Comparison of ENCODE assay signal across 33 cellular contexts in genomic region chr19:15769586-15769985, GRCh38. TPM values are rescaled to one million over a fixed set of nuclear protein-coding genes. Genes with fewer than 3 reads are reported as not detected.
DNase-seq lines count a peak whose midpoint lies in the region; TF ChIP-seq lines count a peak whose summit lies in the region.
"Had no signal": no experiment of that assay in that cellular context is flagged by ENCODE, and none has a peak within 500 bp of the region (broad histone marks: within the 10 kb centered on the region; RNA-seq: fewer than 3 reads in every experiment).

No MANE protein-coding gene starts in this region.

- CTCF ChIA-PET in activated naive CD4-positive, alpha-beta T cell treated with anti-CD3 and anti-CD28 coated beads, Interleukin-2, amount 10 ng/mL, durations not matched to agents 7 days and 5 days (lab: Charles Lee), result no interaction called here
- CTCF ChIA-PET in HEK293 (lab: Yijun Ruan, JAX), result interaction anchor here (0.7 kb wide), 1 partner anchor 241 kb away, joined by 3 read pairs; no protein-coding TSS in a partner anchor

- H3K27ac ChIP-seq in HEK293 (ENCODE audit: extremely low read depth, low read depth, low read length) (no peak overlapping the region), liver (ENCODE audit: low read depth in 1 of 2, low read length in 2 of 2) (no peak overlapping the region)
- H3K27ac ChIP-seq: BLaER1 treated with 17β-estradiol and CSF1 and Interleukin-3, amounts not matched to agents 10 nM and 100 nM; tibial artery; vagina had no signal

- H3K4me3 ChIP-seq in HEK293 (ENCODE audit: low read depth, low read length) (no peak overlapping the region), liver (ENCODE audit: low read depth in 1 of 3, low read length in 3 of 3) (no peak overlapping the region)
- H3K4me3 ChIP-seq: BLaER1 treated with 17β-estradiol and CSF1 and Interleukin-3, amounts not matched to agents 10 nM and 100 nM; HAP-1; MG63; mucosa of descending colon; tibial artery; vagina had no signal

- no peak overlapping the region for H3K27ac Mint-ChIP-seq in activated naive CD4-positive, alpha-beta T cell treated with anti-CD3 and anti-CD28 coated beads, Interleukin-2, amount 10 ng/mL, durations not matched to agents 7 days and 5 days
- H3K27ac Mint-ChIP-seq: activated naive CD8-positive, alpha-beta T cell treated with anti-CD3 and anti-CD28 coated beads for 36 hours; activated T-helper 2 cell treated with anti-CD3 and anti-CD28 coated beads, Interferon-gamma antibody, Interleukin-2, Interleukin-4, amounts not matched to agents 10 μg/mL and 5 μg/mL and 100 μg/mL, durations not matched to agents 14 hours and 24 hours and 36 hours; natural killer cell had no signal

- WGBS in liver, result 31% methylated on average over 6 of the region's 6 CpGs

- H3K9ac ChIP-seq in liver (ENCODE audit: low read depth in 1 of 2, low read length in 2 of 2), result no peak overlapping the region
- H3K9ac ChIP-seq: BLaER1 treated with 17β-estradiol and CSF1 and Interleukin-3, amounts not matched to agents 10 nM and 100 nM had no signal

- H3K4me3 Mint-ChIP-seq in activated naive CD4-positive, alpha-beta T cell treated with anti-CD3 and anti-CD28 coated beads, Interleukin-2, amount 10 ng/mL, durations not matched to agents 7 days and 5 days, result no peak overlapping the region
- H3K4me3 Mint-ChIP-seq: activated naive CD8-positive, alpha-beta T cell treated with anti-CD3 and anti-CD28 coated beads for 36 hours; natural killer cell had no signal

- no peaks in the 10 kb centered on the region for H3K4me1 Mint-ChIP-seq in activated naive CD4-positive, alpha-beta T cell treated with anti-CD3 and anti-CD28 coated beads, Interleukin-2, amount 10 ng/mL, durations not matched to agents 7 days and 5 days
- H3K4me1 Mint-ChIP-seq: activated naive CD8-positive, alpha-beta T cell treated with anti-CD3 and anti-CD28 coated beads for 36 hours; natural killer cell had no signal

- peaks cover 8% of the 10 kb centered on the region for H3K27me3 Mint-ChIP-seq in activated naive CD4-positive, alpha-beta T cell treated with anti-CD3 and anti-CD28 coated beads, Interleukin-2, amount 10 ng/mL, durations not matched to agents 7 days and 5 days

- H3K27me3 ChIP-seq in liver (ENCODE audit: control insufficient read depth in 4 of 4, insufficient read depth in 4 of 4, low read length in 3 of 4), result no peaks in the 10 kb centered on the region
- H3K27me3 ChIP-seq: BLaER1 treated with 17β-estradiol and CSF1 and Interleukin-3, amounts not matched to agents 10 nM and 100 nM; vagina had no signal

- H3K4me1 ChIP-seq in HEK293 (ENCODE audit: control insufficient read depth, insufficient read depth, low read length) (no peaks in the 10 kb centered on the region), liver (ENCODE audit: control insufficient read depth in 4 of 4, insufficient read depth in 4 of 4, low read length in 3 of 4) (no peaks in the 10 kb centered on the region)
- H3K4me1 ChIP-seq: BLaER1 treated with 17β-estradiol and CSF1 and Interleukin-3, amounts not matched to agents 10 nM and 100 nM; HAP-1; tibial artery; vagina had no signal

- H3K36me3 Mint-ChIP-seq in activated naive CD4-positive, alpha-beta T cell treated with anti-CD3 and anti-CD28 coated beads, Interleukin-2, amount 10 ng/mL, durations not matched to agents 7 days and 5 days, result no peaks in the 10 kb centered on the region
- H3K36me3 Mint-ChIP-seq: activated naive CD8-positive, alpha-beta T cell treated with anti-CD3 and anti-CD28 coated beads for 36 hours; natural killer cell had no signal

- POLR2A ChIA-PET in HEK293 (lab: Yijun Ruan, JAX), result no interaction called here

- H3K9me3 ChIP-seq in HEK293 (ENCODE audit: control insufficient read depth, insufficient read depth, low read depth, low read length) (no peaks in the 10 kb centered on the region), liver (ENCODE audit: control insufficient read depth in 4 of 4, low read length in 3 of 4) (no peaks in the 10 kb centered on the region)
- H3K9me3 ChIP-seq: BLaER1 treated with 17β-estradiol and CSF1 and Interleukin-3, amounts not matched to agents 10 nM and 100 nM; HAP-1; MG63; mucosa of descending colon; vagina had no signal

- H3K36me3 ChIP-seq in HEK293 (ENCODE audit: control insufficient read depth in 2 of 2, insufficient read depth in 1 of 2, low read length in 2 of 2) (no peaks in the 10 kb centered on the region), liver (ENCODE audit: control insufficient read depth in 4 of 4, insufficient read depth in 3 of 4, low read depth in 1 of 4, low read length in 3 of 4) (no peaks in the 10 kb centered on the region)
- H3K36me3 ChIP-seq: BLaER1 treated with 17β-estradiol and CSF1 and Interleukin-3, amounts not matched to agents 10 nM and 100 nM; HAP-1; MG63 had no signal

- TF ChIP-seq CTCF in HEK293 (tag by site-specific recombination; IDR thresholded peaks at IDR 0.05) (no peak), liver (IDR thresholded peaks at IDR 0.05; ENCODE audit: low read depth, low read length, missing input control) (no peak)

- H3K9me3 Mint-ChIP-seq in activated naive CD4-positive, alpha-beta T cell treated with anti-CD3 and anti-CD28 coated beads, Interleukin-2, amount 10 ng/mL, durations not matched to agents 7 days and 5 days, result no peaks in the 10 kb centered on the region
- H3K9me3 Mint-ChIP-seq: activated naive CD8-positive, alpha-beta T cell treated with anti-CD3 and anti-CD28 coated beads for 36 hours; activated T-helper 2 cell treated with anti-CD3 and anti-CD28 coated beads, Interferon-gamma antibody, Interleukin-2, Interleukin-4, amounts not matched to agents 10 μg/mL and 5 μg/mL and 100 μg/mL, durations not matched to agents 14 hours and 24 hours and 36 hours; natural killer cell had no signal

- peak; percentile 39 for DNase-seq in activated naive CD4-positive, alpha-beta T cell treated with anti-CD3 and anti-CD28 coated beads, Interleukin-2, amount 10 ng/mL, durations not matched to agents 7 days and 5 days
- no peak for DNase-seq in activated naive CD4-positive, alpha-beta T cell (lab: John Stamatoyannopoulos, UW)
- DNase-seq in NCI-H187 (lab: John Stamatoyannopoulos, UW) (no peak), NCI-H82 (lab: John Stamatoyannopoulos, UW) (no peak)
- no peak for DNase-seq in activated CD4-positive, CD25-positive, alpha-beta regulatory T cell (lab: John Stamatoyannopoulos, UW)
- DNase-seq: activated naive CD8-positive, alpha-beta T cell treated with anti-CD3 and anti-CD28 coated beads for 36 hours; activated T-cell treated with anti-CD3 and anti-CD28 coated beads for 4 hours; aorta; DMS153; hypothalamus; KG1; MG63; natural killer cell; NCI-H1436; NCI-H226; NCI-H526 treated with DMSO at 0.1 percent for 48 hours; stimulated activated CD4-positive, alpha-beta T cell treated with anti-CD3 and anti-CD28 coated beads, Interleukin-4, amount 100 ng/mL, for 1 hour; T1000; tibial artery had no signal

- no peak for TF ChIP-seq RAD21 in liver (IDR thresholded peaks at IDR 0.05)

TF ChIP-seq in HEK293, 187 proteins besides CTCF, POLR2A, EP300 and RAD21 (continues in another document):
- TF ChIP-seq, protein P1, sequence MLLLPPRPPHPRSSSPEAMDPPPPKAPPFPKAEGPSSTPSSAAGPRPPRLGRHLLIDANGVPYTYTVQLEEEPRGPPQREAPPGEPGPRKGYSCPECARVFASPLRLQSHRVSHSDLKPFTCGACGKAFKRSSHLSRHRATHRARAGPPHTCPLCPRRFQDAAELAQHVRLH (tag by site-specific recombination; IDR thresholded peaks at IDR 0.05), result no peak

TF ChIP-seq in PFSK-1, 5 proteins besides CTCF, POLR2A, EP300 and RAD21 (continues in another document):
- no peak for TF ChIP-seq SIN3A (IDR thresholded peaks at IDR 0.05; ENCODE audit: borderline replicate concordance, insufficient read depth, low read length)

TF ChIP-seq in liver, 16 proteins besides CTCF, POLR2A, EP300 and RAD21 (continues in another document):
- no peak for TF ChIP-seq JUND (IDR thresholded peaks at IDR 0.05)
- TF ChIP-seq, protein P2, sequence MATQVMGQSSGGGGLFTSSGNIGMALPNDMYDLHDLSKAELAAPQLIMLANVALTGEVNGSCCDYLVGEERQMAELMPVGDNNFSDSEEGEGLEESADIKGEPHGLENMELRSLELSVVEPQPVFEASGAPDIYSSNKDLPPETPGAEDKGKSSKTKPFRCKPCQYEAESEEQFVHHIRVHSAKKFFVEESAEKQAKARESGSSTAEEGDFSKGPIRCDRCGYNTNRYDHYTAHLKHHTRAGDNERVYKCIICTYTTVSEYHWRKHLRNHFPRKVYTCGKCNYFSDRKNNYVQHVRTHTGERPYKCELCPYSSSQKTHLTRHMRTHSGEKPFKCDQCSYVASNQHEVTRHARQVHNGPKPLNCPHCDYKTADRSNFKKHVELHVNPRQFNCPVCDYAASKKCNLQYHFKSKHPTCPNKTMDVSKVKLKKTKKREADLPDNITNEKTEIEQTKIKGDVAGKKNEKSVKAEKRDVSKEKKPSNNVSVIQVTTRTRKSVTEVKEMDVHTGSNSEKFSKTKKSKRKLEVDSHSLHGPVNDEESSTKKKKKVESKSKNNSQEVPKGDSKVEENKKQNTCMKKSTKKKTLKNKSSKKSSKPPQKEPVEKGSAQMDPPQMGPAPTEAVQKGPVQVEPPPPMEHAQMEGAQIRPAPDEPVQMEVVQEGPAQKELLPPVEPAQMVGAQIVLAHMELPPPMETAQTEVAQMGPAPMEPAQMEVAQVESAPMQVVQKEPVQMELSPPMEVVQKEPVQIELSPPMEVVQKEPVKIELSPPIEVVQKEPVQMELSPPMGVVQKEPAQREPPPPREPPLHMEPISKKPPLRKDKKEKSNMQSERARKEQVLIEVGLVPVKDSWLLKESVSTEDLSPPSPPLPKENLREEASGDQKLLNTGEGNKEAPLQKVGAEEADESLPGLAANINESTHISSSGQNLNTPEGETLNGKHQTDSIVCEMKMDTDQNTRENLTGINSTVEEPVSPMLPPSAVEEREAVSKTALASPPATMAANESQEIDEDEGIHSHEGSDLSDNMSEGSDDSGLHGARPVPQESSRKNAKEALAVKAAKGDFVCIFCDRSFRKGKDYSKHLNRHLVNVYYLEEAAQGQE (IDR thresholded peaks at IDR 0.05), result peak; percentile 97

RNA-seq across cellular contexts. Expression of gene OR10H5, which starts 17.9 kb away (rescaled TPM):
- not detected for polyA plus RNA-seq in PFSK-1 (2012; ENCODE audit: insufficient read length, low read depth)
- not detected for total RNA-seq in liver
- polyA plus RNA-seq in liver, result not detected
- total RNA-seq: activated naive CD8-positive, alpha-beta T cell treated with anti-CD3 and anti-CD28 coated beads for 36 hours; activated T-helper 2 cell treated with anti-CD3 and anti-CD28 coated beads, Interferon-gamma antibody, Interleukin-2, Interleukin-4, amounts not matched to agents 10 μg/mL and 5 μg/mL and 100 μg/mL, durations not matched to agents 14 hours and 24 hours and 36 hours; aorta; HT-29; lung microvascular endothelial cell; mucosa of descending colon; natural killer cell; omental fat pad; pulmonary artery endothelial cell; vagina had no signal
- polyA plus RNA-seq: AG04450, aorta had no signal

RNA-seq across cellular contexts. Expression of gene OR10H3, which starts 31.8 kb away (rescaled TPM):
- polyA plus RNA-seq in PFSK-1 (2012; ENCODE audit: insufficient read length, low read depth), result not detected
- total RNA-seq in liver, result not detected
- not detected for polyA plus RNA-seq in liver
- total RNA-seq: activated naive CD8-positive, alpha-beta T cell treated with anti-CD3 and anti-CD28 coated beads for 36 hours; activated T-helper 2 cell treated with anti-CD3 and anti-CD28 coated beads, Interferon-gamma antibody, Interleukin-2, Interleukin-4, amounts not matched to agents 10 μg/mL and 5 μg/mL and 100 μg/mL, durations not matched to agents 14 hours and 24 hours and 36 hours; aorta; frontal cortex; HT-29; lung microvascular endothelial cell; mucosa of descending colon; natural killer cell; omental fat pad; pulmonary artery endothelial cell; vagina had no signal
- polyA plus RNA-seq: AG04450, aorta had no signal

RNA-seq across cellular contexts. Expression of gene OR10H2, which starts 41.8 kb away (rescaled TPM):
- not detected for polyA plus RNA-seq in PFSK-1 (2012; ENCODE audit: insufficient read length, low read depth)
- total RNA-seq in liver, result not detected
- polyA plus RNA-seq in liver, result not detected
- total RNA-seq: activated naive CD8-positive, alpha-beta T cell treated with anti-CD3 and anti-CD28 coated beads for 36 hours; activated T-helper 2 cell treated with anti-CD3 and anti-CD28 coated beads, Interferon-gamma antibody, Interleukin-2, Interleukin-4, amounts not matched to agents 10 μg/mL and 5 μg/mL and 100 μg/mL, durations not matched to agents 14 hours and 24 hours and 36 hours; aorta; frontal cortex; HT-29; lung microvascular endothelial cell; mucosa of descending colon; natural killer cell; omental fat pad; pulmonary artery endothelial cell; vagina had no signal
- polyA plus RNA-seq: AG04450, aorta had no signal

RNA-seq across cellular contexts. Expression of gene OR10H1, which starts 45.9 kb away (rescaled TPM):
- polyA plus RNA-seq in PFSK-1 (2012; ENCODE audit: insufficient read length, low read depth), result 0.09 TPM
- under 1 TPM in 1 of 2 donors, not detected in 1; under 0.01 TPM for total RNA-seq in liver
- polyA plus RNA-seq in liver, result not detected
- total RNA-seq: activated naive CD8-positive, alpha-beta T cell treated with anti-CD3 and anti-CD28 coated beads for 36 hours; activated T-helper 2 cell treated with anti-CD3 and anti-CD28 coated beads, Interferon-gamma antibody, Interleukin-2, Interleukin-4, amounts not matched to agents 10 μg/mL and 5 μg/mL and 100 μg/mL, durations not matched to agents 14 hours and 24 hours and 36 hours; frontal cortex; HT-29; lung microvascular endothelial cell; omental fat pad; pulmonary artery endothelial cell; vagina had no signal
- polyA plus RNA-seq: AG04450, aorta had no signal
